ENCODE assay signal across 11 cellular contexts in genomic region chr13:113205428-113205931, GRCh38. TPM values are rescaled to one million over a fixed set of nuclear protein-coding genes. Genes with fewer than 3 reads are reported as not detected.
A peak's percentile ranks its signal among the peaks of the same experiment; 100 is the strongest.
DNase-seq lines count a peak whose midpoint lies in the region; ATAC-seq, FAIRE-seq and TF ChIP-seq lines count a peak whose summit lies in the region.
"Had no signal": no experiment of that assay in that cellular context is flagged by ENCODE, and none has a peak within 500 bp of the region (broad histone marks: within the 10 kb centered on the region; RNA-seq: fewer than 3 reads in every experiment).

No MANE protein-coding gene starts in this region.

- H2AFZ ChIP-seq in Loucy (ENCODE audit: low read length) (no peak overlapping the region), K562 (ENCODE audit: low read depth, low read length) (no peak overlapping the region)

- H3K27me3 Mint-ChIP-seq in Caco-2 (ENCODE audit: insufficient read depth, unreplicated experiment), result no peaks in the 10 kb centered on the region
- no peaks in the 10 kb centered on the region for H3K27me3 Mint-ChIP-seq in naive thymus-derived CD4-positive, alpha-beta T cell

- 0 out of 2 replicates have a peak, but pooled peaks cover 3% of the 10 kb centered on the region for H3K36me3 ChIP-seq in Caco-2 (ENCODE audit: control insufficient read depth, insufficient read depth, low read length)
- no peaks in the 10 kb centered on the region for H3K36me3 ChIP-seq in Loucy (ENCODE audit: insufficient read depth, low read length)
- peaks cover 66% of the 10 kb centered on the region; the same call in 2 of the 3 replicates for H3K36me3 ChIP-seq in K562 (ENCODE audit: control insufficient read depth, insufficient read depth, low read length)
- peaks cover 0 to 9% (median 0%) of the 10 kb centered on the region in 3 experiments for H3K36me3 ChIP-seq in naive thymus-derived CD4-positive, alpha-beta T cell (ENCODE audit: control insufficient read depth in 2 of 3, insufficient read depth in 3 of 3, low read length in 3 of 3)
- H3K36me3 ChIP-seq: pancreas, vagina had no signal

- in situ Hi-C loops in K562 (cut with MboI), result no loop called here

- H3K36me3 Mint-ChIP-seq in Caco-2 (ENCODE audit: insufficient read depth, unreplicated experiment), result peaks cover 54% of the 10 kb centered on the region
- H3K36me3 Mint-ChIP-seq in naive thymus-derived CD4-positive, alpha-beta T cell, result peaks cover 0 to 19% (median 5%) of the 10 kb centered on the region in 5 donors

- BruUV-seq in Caco-2 (replicated peaks; lab: Mats Ljungman, UMichigan) (no TSS peak), K562 (replicated peaks; lab: Mats Ljungman, UMichigan) (no TSS peak)

- H3K79me2 ChIP-seq in Loucy (ENCODE audit: insufficient read depth, low read length) (peaks cover 72% of the 10 kb centered on the region), K562 (ENCODE audit: control insufficient read depth, insufficient read depth, low read length) (peaks cover 94% of the 10 kb centered on the region)

- H3K9me3 ChIP-seq in Caco-2 (no peaks in the 10 kb centered on the region), Loucy (ENCODE audit: insufficient read depth, low read depth, low read length) (no peaks in the 10 kb centered on the region), K562 (replicated peaks; ENCODE audit: control insufficient read depth, insufficient read depth, low read depth, low read length) (no peaks in the 10 kb centered on the region)
- no peaks in the 10 kb centered on the region for H3K9me3 ChIP-seq in naive thymus-derived CD4-positive, alpha-beta T cell (ENCODE audit: control insufficient read depth in 2 of 3, low read length in 3 of 3)
- H3K9me3 ChIP-seq: pancreas, vagina had no signal

- peaks cover 5% of the 10 kb centered on the region for H3K9me1 ChIP-seq in K562 (ENCODE audit: control insufficient read depth, insufficient read depth, low read length)

- ATAC-seq in K562 (no peak), HG03520 (IDR thresholded peaks at IDR 0.05; ENCODE audit: unreplicated experiment) (no peak), GM18520 (IDR thresholded peaks at IDR 0.05; ENCODE audit: unreplicated experiment) (no peak)
- ATAC-seq in naive thymus-derived CD4-positive, alpha-beta T cell, result no peak
- ATAC-seq: pancreas had no signal

- H3K9ac ChIP-seq in Loucy (ENCODE audit: low read depth, low read length, poor library complexity, severe bottlenecking) (peak overlapping the region; percentile 95), K562 (ENCODE audit: insufficient read depth in 1 of 2, low read depth in 2 of 2, low read length in 2 of 2) (0 out of 4 replicates have a peak overlapping the region, but pooled peaks of 1 of the 2 experiments have one; percentile 14)

- no peaks in the 10 kb centered on the region for H3K9me2 ChIP-seq in Loucy (replicated peaks; ENCODE audit: low read depth, low read length)

- no peaks in the 10 kb centered on the region for H3K9me3 Mint-ChIP-seq in Caco-2 (ENCODE audit: unreplicated experiment)
- H3K9me3 Mint-ChIP-seq in naive thymus-derived CD4-positive, alpha-beta T cell, result no peaks in the 10 kb centered on the region

- peaks cover 26% of the 10 kb centered on the region for H3K4me1 Mint-ChIP-seq in Caco-2 (ENCODE audit: low read depth, unreplicated experiment)
- H3K4me1 Mint-ChIP-seq in naive thymus-derived CD4-positive, alpha-beta T cell, result peaks cover 44 to 71% (median 62%) of the 10 kb centered on the region in 7 donors

- H3K27ac ChIP-seq in K562 (ENCODE audit: extremely low read depth, low read depth, low read length), result peak overlapping the region; percentile 51; the same call in 1 of the 3 replicates
- H3K27ac ChIP-seq in naive thymus-derived CD4-positive, alpha-beta T cell (ENCODE audit: low read depth, low read length), result no peak overlapping the region
- H3K27ac ChIP-seq: pancreas, vagina had no signal

- peak overlapping the region; percentile 51 for H3K27ac Mint-ChIP-seq in Caco-2 (ENCODE audit: unreplicated experiment)
- H3K27ac Mint-ChIP-seq in naive thymus-derived CD4-positive, alpha-beta T cell, result peak overlapping the region in 7 of 9 donors; percentile 5 to 70 (median 35)

- CTCF ChIA-PET in Caco-2 (lab: Charles Lee) (no interaction called here), K562 (lab: Yijun Ruan, JAX; ENCODE audit: low intra/inter-chr PET ratio) (no interaction called here)
- CTCF ChIA-PET in naive thymus-derived CD4-positive, alpha-beta T cell (lab: Charles Lee), result no interaction called here

- H3F3A ChIP-seq in Loucy (ENCODE audit: low read depth), result no peaks in the 10 kb centered on the region

- no peaks in the 10 kb centered on the region for H3K27me3 ChIP-seq in Caco-2 (replicated peaks; ENCODE audit: control insufficient read depth, insufficient read depth, low read length)
- H3K27me3 ChIP-seq in Loucy (ENCODE audit: insufficient read depth, low read length, poor library complexity, severe bottlenecking), result no peaks in the 10 kb centered on the region
- no peaks in the 10 kb centered on the region for H3K27me3 ChIP-seq in K562 (ENCODE audit: control insufficient read depth in 2 of 2, insufficient read depth in 2 of 2, low read length in 2 of 2)
- H3K27me3 ChIP-seq in naive thymus-derived CD4-positive, alpha-beta T cell (ENCODE audit: control insufficient read depth in 2 of 2, insufficient read depth in 2 of 2, low read length in 2 of 2), result no peaks in the 10 kb centered on the region
- H3K27me3 ChIP-seq: pancreas, vagina had no signal

- intact Hi-C loops in Caco-2 (cut with micrococcal nuclease; ENCODE audit: unreplicated experiment), result loop anchor here (10.0 kb wide), 2 partner anchors 171 to 261 kb away; no protein-coding TSS in a partner anchor
- intact Hi-C loops in K562 (cut with micrococcal nuclease), result loop anchor here (10.0 kb wide), 1 partner anchor 189 kb away; no protein-coding TSS in a partner anchor
- intact Hi-C loops in naive thymus-derived CD4-positive, alpha-beta T cell (cut with micrococcal nuclease), result loop anchor here in 1 of 2 donors (10.0 kb wide), 1 partner anchor 511 kb away; the partner anchor contains the start of gene ATP11A

- no peak for TF ChIP-seq RAD21 in K562 (CRISPR knock-in tag; conservative IDR thresholded peaks at IDR 0.05 in 1 of 2, IDR thresholded peaks at IDR 0.05 in 1 of 2)

- H4K20me1 ChIP-seq in Loucy (ENCODE audit: insufficient read depth, low read length, poor library complexity, severe bottlenecking) (peaks cover 41% of the 10 kb centered on the region), K562 (replicated peaks; ENCODE audit: control insufficient read depth, insufficient read depth, low read length) (peaks cover 12% of the 10 kb centered on the region; the same call in 1 of the 2 replicates)

- POLR2A ChIA-PET in Caco-2 (lab: Charles Lee), result no interaction called here
- POLR2A ChIA-PET in K562 (lab: Yijun Ruan, JAX), result no interaction called here
- POLR2A ChIA-PET in naive thymus-derived CD4-positive, alpha-beta T cell (lab: Charles Lee), result no interaction called here

- no peak overlapping the region for H3K4me3 Mint-ChIP-seq in Caco-2 (ENCODE audit: unreplicated experiment)
- peak overlapping the region in 8 of 10 donors; percentile 31 to 90 (median 46) for H3K4me3 Mint-ChIP-seq in naive thymus-derived CD4-positive, alpha-beta T cell

- TF ChIP-seq CTCF in Caco-2 (IDR thresholded peaks at IDR 0.05; ENCODE audit: insufficient read depth in 1 of 2, low read depth in 1 of 2, low read length in 1 of 2, severe bottlenecking in 1 of 2, unreplicated experiment in 1 of 2) (no peak), Loucy (conservative IDR thresholded peaks at IDR 0.05; ENCODE audit: low read length) (no peak), K562 (IDR thresholded peaks at IDR 0.05 in 2 of 3, conservative IDR thresholded peaks at IDR 0.05 in 1 of 3; ENCODE audit: insufficient read depth in 2 of 3, low read depth in 1 of 3, low read length in 3 of 3) (no peak)

- no peak for TF ChIP-seq POLR2A in K562 (conservative IDR thresholded peaks at IDR 0.05)

- H3K4me1 ChIP-seq in Caco-2 (peaks cover 4% of the 10 kb centered on the region; the same call in 1 of the 2 replicates), Loucy (ENCODE audit: insufficient read depth, low read length, poor library complexity, severe bottlenecking) (peaks cover 50% of the 10 kb centered on the region), K562 (replicated peaks in 1 of 2; ENCODE audit: control insufficient read depth in 2 of 2, insufficient read depth in 2 of 2, low read length in 2 of 2) (peaks cover 21 to 30% of the 10 kb centered on the region in 2 experiments; a peak in 4 of 5 replicates)
- H3K4me1 ChIP-seq in naive thymus-derived CD4-positive, alpha-beta T cell (ENCODE audit: control insufficient read depth in 2 of 2, insufficient read depth in 2 of 2, low read length in 2 of 2), result peaks cover 13 to 33% of the 10 kb centered on the region in 2 donors

- H3K4me2 ChIP-seq in Loucy (ENCODE audit: low read depth, low read length, poor library complexity, severe bottlenecking), result peak overlapping the region; percentile 97
- H3K4me2 ChIP-seq in K562 (ENCODE audit: insufficient read depth, low read length), result peak overlapping the region; percentile 14; the same call in 1 of the 2 replicates

- H3K4me3 ChIP-seq in Caco-2 (ENCODE audit: low read depth, low read length) (no peak overlapping the region), Loucy (ENCODE audit: low read length, poor library complexity, severe bottlenecking) (no peak overlapping the region), K562 (no peak overlapping the region)
- H3K4me3 ChIP-seq in naive thymus-derived CD4-positive, alpha-beta T cell (ENCODE audit: low read length), result no peak overlapping the region
- H3K4me3 ChIP-seq: pancreas, vagina had no signal

- no peak for TF ChIP-seq EP300 in K562 (IDR thresholded peaks at IDR 0.05; ENCODE audit: low read length)

- DNase-seq in Caco-2 (no peak), K562 (ENCODE audit: extremely low read depth in 1 of 4, low spot score in 3 of 4) (no peak), NCI-H2081 treated with DMSO at 0.1 percent for 48 hours (lab: John Stamatoyannopoulos, UW) (no peak)
- DNase-seq in naive thymus-derived CD4-positive, alpha-beta T cell, result no peak
- DNase-seq: DMS79, NCI-H446, pancreas had no signal

- peak; percentile 64 for FAIRE-seq in K562 (lab: Jason Lieb, UNC)
- FAIRE-seq: pancreas had no signal

- 12% methylated on average over 5 of the region's 5 CpGs for WGBS in K562 (ENCODE audit: insufficient coverage, low coverage, missing lambda C conversion rate)

RNA-seq across cellular contexts. Expression of gene PCID2, which starts 3.0 kb away (rescaled TPM):
- total RNA-seq in Caco-2 (2022) (79.5 and 81.5 TPM in 2 replicates), K562 (2014; rRNA removed) (39.6 and 45.0 TPM in 2 replicates), K562 (2014; rRNA removed; fragmentation: Illumina TruSeq; extraction: Trizol) (59.6 and 60.7 TPM in 2 replicates), K562 (2015; rRNA removed; fragmentation: Illumina TruSeq; extraction: Trizol) (44.0 and 46.0 TPM in 2 replicates), K562 (2021) (44.0 and 47.8 TPM in 2 replicates)
- total RNA-seq in K562 (2011; cell fraction: chromatin; rRNA removed; ENCODE audit: low replicate concordance), result 154 and 191 TPM in 2 replicates
- total RNA-seq in K562 (2011; cell fraction: nucleolus; rRNA removed), result 77.9 and 86.1 TPM in 2 replicates
- 112 and 117 TPM in 2 replicates for total RNA-seq in K562 (2011; cell fraction: nucleoplasm; rRNA removed)
- polyA plus RNA-seq in K562 (2011; rRNA removed) (103 and 117 TPM in 2 replicates), K562 (2014; fragmentation: Illumina TruSeq; extraction: Trizol) (48.1 and 49.5 TPM in 2 replicates), K562 (2014; fragmentation: Nextera tagmentation; extraction: Ambion mirVana) (10 to 100 TPM; 67.8 to 87.4 TPM), K562 (2014; rRNA removed) (60.8 and 61.7 TPM in 2 replicates)
- 36.6 and 57.4 TPM in 2 replicates for polyA plus RNA-seq in K562 (2011; cell fraction: cytosol; rRNA removed)
- polyA plus RNA-seq in K562 (2011; cell fraction: nucleus; rRNA removed), result 134 and 157 TPM in 2 replicates
- 36.5 and 36.6 TPM in 2 replicates for polyA plus RNA-seq in K562 (2012)
- 77.6 and 85.6 TPM in 2 replicates for polyA minus RNA-seq in K562 (2011; rRNA and poly(A)+ RNA removed)
- polyA minus RNA-seq in K562 (2011; cell fraction: cytosol; rRNA and poly(A)+ RNA removed), result 29.1 and 34.3 TPM in 2 replicates
- 61.9 and 99.0 TPM in 2 replicates for polyA minus RNA-seq in K562 (2011; cell fraction: nucleus; rRNA and poly(A)+ RNA removed)
- total RNA-seq in naive thymus-derived CD4-positive, alpha-beta T cell, result 10 to 100 TPM; 44.2 to 83.7 (median 77.1) TPM
- 10 to 100 TPM; 62.9 to 84.4 TPM for polyA plus RNA-seq in naive thymus-derived CD4-positive, alpha-beta T cell

RNA-seq across cellular contexts. Expression of gene CUL4A, which starts 3.9 kb away (rescaled TPM):
- 123 and 125 TPM in 2 replicates for total RNA-seq in Caco-2 (2022)
- 110 and 115 TPM in 2 replicates for total RNA-seq in K562 (2011; cell fraction: chromatin; rRNA removed; ENCODE audit: low replicate concordance)
- total RNA-seq in K562 (2011; cell fraction: nucleolus; rRNA removed), result 60.2 and 66.6 TPM in 2 replicates
- 81.5 and 85.5 TPM in 2 replicates for total RNA-seq in K562 (2011; cell fraction: nucleoplasm; rRNA removed)
- total RNA-seq in K562 (2014; rRNA removed), result 92.0 and 102 TPM in 2 replicates
- total RNA-seq in K562 (2014; rRNA removed; fragmentation: Illumina TruSeq; extraction: Trizol), result 63.2 and 75.6 TPM in 2 replicates
- total RNA-seq in K562 (2015; rRNA removed; fragmentation: Illumina TruSeq; extraction: Trizol), result 63.8 and 68.1 TPM in 2 replicates
- total RNA-seq in K562 (2021), result 75.8 and 79.7 TPM in 2 replicates
- polyA plus RNA-seq in K562 (2011; rRNA removed), result 42.9 and 47.9 TPM in 2 replicates
- 32.4 and 43.0 TPM in 2 replicates for polyA plus RNA-seq in K562 (2011; cell fraction: cytosol; rRNA removed)
- polyA plus RNA-seq in K562 (2011; cell fraction: nucleus; rRNA removed), result 56.6 and 68.3 TPM in 2 replicates
- 39.6 and 53.2 TPM in 2 replicates for polyA plus RNA-seq in K562 (2012)
- 60.8 and 62.9 TPM in 2 replicates for polyA plus RNA-seq in K562 (2014; fragmentation: Illumina TruSeq; extraction: Trizol)
- 10 to 100 TPM; 21.1 to 27.1 TPM for polyA plus RNA-seq in K562 (2014; fragmentation: Nextera tagmentation; extraction: Ambion mirVana)
- polyA plus RNA-seq in K562 (2014; rRNA removed), result 65.7 and 70.8 TPM in 2 replicates
- polyA minus RNA-seq in K562 (2011; rRNA and poly(A)+ RNA removed), result 40.1 and 49.1 TPM in 2 replicates
- 28.3 and 31.6 TPM in 2 replicates for polyA minus RNA-seq in K562 (2011; cell fraction: cytosol; rRNA and poly(A)+ RNA removed)
- 31.1 and 34.1 TPM in 2 replicates for polyA minus RNA-seq in K562 (2011; cell fraction: nucleus; rRNA and poly(A)+ RNA removed)
- total RNA-seq in naive thymus-derived CD4-positive, alpha-beta T cell, result 10 to 100 TPM; 69.2 to 94.7 (median 82.3) TPM
- 10 to 100 TPM; 35.0 to 61.2 TPM for polyA plus RNA-seq in naive thymus-derived CD4-positive, alpha-beta T cell

RNA-seq across cellular contexts. Expression of gene PROZ, which starts 47.0 kb away (rescaled TPM):
- total RNA-seq in Caco-2 (2022) (not detected in 2 replicates), K562 (2014; rRNA removed) (not detected in 2 replicates), K562 (2014; rRNA removed; fragmentation: Illumina TruSeq; extraction: Trizol) (not detected in 2 replicates), K562 (2015; rRNA removed; fragmentation: Illumina TruSeq; extraction: Trizol) (not detected in 2 replicates), K562 (2021) (not detected in 2 replicates)
- not detected in 2 replicates for total RNA-seq in K562 (2011; cell fraction: chromatin; rRNA removed; ENCODE audit: low replicate concordance)
- total RNA-seq in K562 (2011; cell fraction: nucleolus; rRNA removed), result not detected in 2 replicates
- total RNA-seq in K562 (2011; cell fraction: nucleoplasm; rRNA removed), result not detected in 2 replicates
- polyA plus RNA-seq in K562 (2011; rRNA removed) (not detected in 2 replicates), K562 (2014; fragmentation: Illumina TruSeq; extraction: Trizol) (not detected in 2 replicates), K562 (2014; fragmentation: Nextera tagmentation; extraction: Ambion mirVana) (not detected), K562 (2014; rRNA removed) (not detected in 2 replicates)
- polyA plus RNA-seq in K562 (2011; cell fraction: cytosol; rRNA removed), result not detected in 2 replicates
- polyA plus RNA-seq in K562 (2011; cell fraction: nucleus; rRNA removed), result not detected in 2 replicates
- 0.23 and 0.39 TPM in 2 replicates for polyA plus RNA-seq in K562 (2012)
- not detected in 2 replicates for polyA minus RNA-seq in K562 (2011; rRNA and poly(A)+ RNA removed)
- not detected in 2 replicates for polyA minus RNA-seq in K562 (2011; cell fraction: cytosol; rRNA and poly(A)+ RNA removed)
- not detected in 2 replicates for polyA minus RNA-seq in K562 (2011; cell fraction: nucleus; rRNA and poly(A)+ RNA removed)
- total RNA-seq in naive thymus-derived CD4-positive, alpha-beta T cell, result under 1 TPM in 1 of 5 experiments, not detected in 4; 0.24 TPM
- not detected for polyA plus RNA-seq in naive thymus-derived CD4-positive, alpha-beta T cell
- total RNA-seq: pancreas, vagina had no signal
